Comparison of ENCODE assay signal across 10 cellular contexts in genomic region chr2:98560256-98560771, GRCh38. TPM values are rescaled to one million over a fixed set of nuclear protein-coding genes. Genes with fewer than 3 reads are reported as not detected.
A peak's percentile ranks its signal among the peaks of the same experiment; 100 is the strongest.
DNase-seq lines count a peak whose midpoint lies in the region; ATAC-seq, FAIRE-seq and TF ChIP-seq lines count a peak whose summit lies in the region.
"Had no signal": no experiment of that assay in that cellular context is flagged by ENCODE, and none has a peak within 500 bp of the region (broad histone marks: within the 10 kb centered on the region; RNA-seq: fewer than 3 reads in every experiment).

No MANE protein-coding gene starts in this region.

- H3K79me2 ChIP-seq in K562 (ENCODE audit: control insufficient read depth, insufficient read depth, low read length), result no peaks in the 10 kb centered on the region

- peak; percentile 63 for TF ChIP-seq POLR2A in K562 (conservative IDR thresholded peaks at IDR 0.05)

- in situ Hi-C loops in K562 (cut with MboI), result no loop called here

- peaks cover 15 to 24% of the 10 kb centered on the region in 2 experiments for H3K4me1 ChIP-seq in K562 (replicated peaks in 1 of 2; ENCODE audit: control insufficient read depth in 2 of 2, insufficient read depth in 2 of 2, low read length in 2 of 2)

- H3K9me1 ChIP-seq in K562 (ENCODE audit: control insufficient read depth, insufficient read depth, low read length), result no peaks in the 10 kb centered on the region

- TF ChIP-seq CTCF in AG04449 (IDR thresholded peaks at IDR 0.05; ENCODE audit: insufficient read depth, low read length, missing control alignments) (no peak), K562 (IDR thresholded peaks at IDR 0.05 in 2 of 3, conservative IDR thresholded peaks at IDR 0.05 in 1 of 3; ENCODE audit: insufficient read depth in 2 of 3, low read depth in 1 of 3, low read length in 3 of 3) (no peak)

- DNase-seq in AG04449 (ENCODE audit: low read depth, low spot score) (peak; percentile 83), HK-2 (ENCODE audit: unreplicated experiment) (peak; percentile 48), K562 (ENCODE audit: extremely low read depth in 1 of 4, low spot score in 3 of 4) (peak; percentile 91 to 94 (median 94)), iris pigment epithelial cell (ENCODE audit: low read depth) (peak; percentile 97), Ammon's horn (ENCODE audit: low spot score) (no peak), activated gamma-delta T cell treated with Interleukin-2 at 50 U/mL for 16 hours (no peak)
- no peak for DNase-seq in stimulated activated CD4-positive, alpha-beta T cell treated with anti-CD3 and anti-CD28 coated beads, Interleukin-4, amount 100 ng/mL, for 24 hours

- POLR2A ChIA-PET in AG04449 (lab: Yijun Ruan, JAX) (interaction anchor here (0.9 kb wide), 1 partner anchor 49 kb away, joined by 3 read pairs; no protein-coding TSS in a partner anchor), K562 (lab: Yijun Ruan, JAX) (interaction anchor here (0.6 to 2.0 kb wide), 9 partner anchors 9 to 168 kb away, joined by 3 to 11 read pairs (median 5); no protein-coding TSS in a partner anchor)

- intact Hi-C loops in K562 (cut with micrococcal nuclease), result no loop called here

- no peaks in the 10 kb centered on the region for H3K9me3 ChIP-seq in K562 (replicated peaks; ENCODE audit: control insufficient read depth, insufficient read depth, low read depth, low read length)

- no TSS peak for BruUV-seq in K562 (replicated peaks; lab: Mats Ljungman, UMichigan)

- no peaks in the 10 kb centered on the region for H3K27me3 ChIP-seq in K562 (ENCODE audit: control insufficient read depth in 2 of 2, insufficient read depth in 2 of 2, low read length in 2 of 2)

- no peak overlapping the region for H3K4me3 ChIP-seq in AG04449 (ENCODE audit: low read depth, low read length)
- peak overlapping the region; percentile 5; the same call in 1 of the 2 replicates for H3K4me3 ChIP-seq in K562

- H2AFZ ChIP-seq in K562 (ENCODE audit: low read depth, low read length), result peak overlapping the region; percentile 86

- FAIRE-seq in K562 (lab: Jason Lieb, UNC), result peak; percentile 99
- FAIRE-seq: G401.6, keratinocyte had no signal

- no peak for TF ChIP-seq RAD21 in K562 (CRISPR knock-in tag; conservative IDR thresholded peaks at IDR 0.05 in 1 of 2, IDR thresholded peaks at IDR 0.05 in 1 of 2)

- peak overlapping the region; percentile 66 to 70 for H3K9ac ChIP-seq in K562 (ENCODE audit: insufficient read depth in 1 of 2, low read depth in 2 of 2, low read length in 2 of 2)

- 16% methylated on average over 9 of the region's 9 CpGs for WGBS in K562 (ENCODE audit: insufficient coverage, low coverage, missing lambda C conversion rate)

- peak overlapping the region; percentile 79 for H3K4me2 ChIP-seq in K562 (ENCODE audit: insufficient read depth, low read length)

- CTCF ChIA-PET in AG04449 (lab: Yijun Ruan, JAX) (interaction anchor here (0.6 to 1.9 kb wide), 7 partner anchors 8 to 72 kb away, joined by 3 to 6 read pairs (median 4); no protein-coding TSS in a partner anchor), K562 (lab: Yijun Ruan, JAX; ENCODE audit: low intra/inter-chr PET ratio) (no interaction called here)

- ATAC-seq in K562, result peak; percentile 99
- no peak for ATAC-seq in GM18870 (IDR thresholded peaks at IDR 0.05; ENCODE audit: unreplicated experiment)

- peaks cover 28% of the 10 kb centered on the region for H3K36me3 ChIP-seq in K562 (ENCODE audit: control insufficient read depth, insufficient read depth, low read length)

- H3K27ac ChIP-seq in K562 (ENCODE audit: extremely low read depth, low read depth, low read length), result peak overlapping the region; percentile 84

- peak; percentile 48; the same call in 1 of the 2 replicates for TF ChIP-seq EP300 in K562 (IDR thresholded peaks at IDR 0.05; ENCODE audit: low read length)

- H4K20me1 ChIP-seq in K562 (replicated peaks; ENCODE audit: control insufficient read depth, insufficient read depth, low read length), result no peaks in the 10 kb centered on the region

TF ChIP-seq in K562, 482 proteins besides CTCF, POLR2A, EP300 and RAD21 (continues in another document):
- TF ChIP-seq TRIM28 (IDR thresholded peaks at IDR 0.05) (peak; percentile 41; the same call in 1 of the 2 replicates), KAT8 (IDR thresholded peaks at IDR 0.05; ENCODE audit: low read depth) (no peak), SUPT5H (IDR thresholded peaks at IDR 0.05) (0 out of 2 replicates have a peak, but pooled peaks have one; percentile 33), DPF2 (IDR thresholded peaks at IDR 0.05) (peak; percentile 77), L3MBTL2 (IDR thresholded peaks at IDR 0.05) (peak; percentile 62; the same call in 1 of the 2 replicates)
- TF ChIP-seq, protein P1, sequence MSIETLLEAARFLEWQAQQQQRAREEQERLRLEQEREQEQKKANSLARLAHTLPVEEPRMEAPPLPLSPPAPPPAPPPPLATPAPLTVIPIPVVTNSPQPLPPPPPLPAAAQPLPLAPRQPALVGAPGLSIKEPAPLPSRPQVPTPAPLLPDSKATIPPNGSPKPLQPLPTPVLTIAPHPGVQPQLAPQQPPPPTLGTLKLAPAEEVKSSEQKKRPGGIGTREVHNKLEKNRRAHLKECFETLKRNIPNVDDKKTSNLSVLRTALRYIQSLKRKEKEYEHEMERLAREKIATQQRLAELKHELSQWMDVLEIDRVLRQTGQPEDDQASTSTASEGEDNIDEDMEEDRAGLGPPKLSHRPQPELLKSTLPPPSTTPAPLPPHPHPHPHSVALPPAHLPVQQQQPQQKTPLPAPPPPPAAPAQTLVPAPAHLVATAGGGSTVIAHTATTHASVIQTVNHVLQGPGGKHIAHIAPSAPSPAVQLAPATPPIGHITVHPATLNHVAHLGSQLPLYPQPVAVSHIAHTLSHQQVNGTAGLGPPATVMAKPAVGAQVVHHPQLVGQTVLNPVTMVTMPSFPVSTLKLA (conservative IDR thresholded peaks at IDR 0.05), result 0 out of 4 replicates have a peak, but pooled peaks of 1 of the 2 experiments have one; percentile 30
- TF ChIP-seq, protein P2, sequence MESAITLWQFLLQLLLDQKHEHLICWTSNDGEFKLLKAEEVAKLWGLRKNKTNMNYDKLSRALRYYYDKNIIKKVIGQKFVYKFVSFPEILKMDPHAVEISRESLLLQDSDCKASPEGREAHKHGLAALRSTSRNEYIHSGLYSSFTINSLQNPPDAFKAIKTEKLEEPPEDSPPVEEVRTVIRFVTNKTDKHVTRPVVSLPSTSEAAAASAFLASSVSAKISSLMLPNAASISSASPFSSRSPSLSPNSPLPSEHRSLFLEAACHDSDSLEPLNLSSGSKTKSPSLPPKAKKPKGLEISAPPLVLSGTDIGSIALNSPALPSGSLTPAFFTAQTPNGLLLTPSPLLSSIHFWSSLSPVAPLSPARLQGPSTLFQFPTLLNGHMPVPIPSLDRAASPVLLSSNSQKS (CRISPR knock-in tag; IDR thresholded peaks at IDR 0.05), result no peak
- TF ChIP-seq, protein P3, sequence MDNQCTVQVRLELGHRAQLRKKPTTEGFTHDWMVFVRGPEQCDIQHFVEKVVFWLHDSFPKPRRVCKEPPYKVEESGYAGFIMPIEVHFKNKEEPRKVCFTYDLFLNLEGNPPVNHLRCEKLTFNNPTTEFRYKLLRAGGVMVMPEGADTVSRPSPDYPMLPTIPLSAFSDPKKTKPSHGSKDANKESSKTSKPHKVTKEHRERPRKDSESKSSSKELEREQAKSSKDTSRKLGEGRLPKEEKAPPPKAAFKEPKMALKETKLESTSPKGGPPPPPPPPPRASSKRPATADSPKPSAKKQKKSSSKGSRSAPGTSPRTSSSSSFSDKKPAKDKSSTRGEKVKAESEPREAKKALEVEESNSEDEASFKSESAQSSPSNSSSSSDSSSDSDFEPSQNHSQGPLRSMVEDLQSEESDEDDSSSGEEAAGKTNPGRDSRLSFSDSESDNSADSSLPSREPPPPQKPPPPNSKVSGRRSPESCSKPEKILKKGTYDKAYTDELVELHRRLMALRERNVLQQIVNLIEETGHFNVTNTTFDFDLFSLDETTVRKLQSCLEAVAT (IDR thresholded peaks at IDR 0.05), result no peak

RNA-seq across cellular contexts. Expression of gene COA5, which starts 48.0 kb away (rescaled TPM):
- total RNA-seq in K562 (2011; cell fraction: chromatin; rRNA removed; ENCODE audit: low replicate concordance), result 15.0 and 30.4 TPM in 2 replicates
- 18.6 and 22.3 TPM in 2 replicates for total RNA-seq in K562 (2011; cell fraction: nucleolus; rRNA removed)
- 30.0 and 40.5 TPM in 2 replicates for total RNA-seq in K562 (2011; cell fraction: nucleoplasm; rRNA removed)
- total RNA-seq in K562 (2014; rRNA removed) (41.6 and 43.3 TPM in 2 replicates), K562 (2014; rRNA removed; fragmentation: Illumina TruSeq; extraction: Trizol) (41.7 and 43.4 TPM in 2 replicates), K562 (2015; rRNA removed; fragmentation: Illumina TruSeq; extraction: Trizol) (27.6 and 30.2 TPM in 2 replicates), K562 (2021) (33.4 and 33.9 TPM in 2 replicates)
- polyA plus RNA-seq in K562 (2011; rRNA removed) (50.7 and 54.7 TPM in 2 replicates), K562 (2014; fragmentation: Illumina TruSeq; extraction: Trizol) (27.2 and 27.6 TPM in 2 replicates), K562 (2014; fragmentation: Nextera tagmentation; extraction: Ambion mirVana) (10 to 100 TPM; 17.9 to 23.6 TPM), K562 (2014; rRNA removed) (60.4 and 77.6 TPM in 2 replicates)
- 13.8 and 32.7 TPM in 2 replicates for polyA plus RNA-seq in K562 (2011; cell fraction: cytosol; rRNA removed)
- 46.8 and 52.2 TPM in 2 replicates for polyA plus RNA-seq in K562 (2011; cell fraction: nucleus; rRNA removed)
- 41.7 and 56.9 TPM in 2 replicates for polyA plus RNA-seq in K562 (2012)
- 12.0 and 12.4 TPM in 2 replicates for polyA minus RNA-seq in K562 (2011; rRNA and poly(A)+ RNA removed)
- polyA minus RNA-seq in K562 (2011; cell fraction: cytosol; rRNA and poly(A)+ RNA removed), result 9.8 and 11.1 TPM in 2 replicates
- 25.6 and 30.7 TPM in 2 replicates for polyA minus RNA-seq in K562 (2011; cell fraction: nucleus; rRNA and poly(A)+ RNA removed)

RNA-seq across cellular contexts. Expression of gene UNC50, which starts 48.1 kb away (rescaled TPM):
- 38.4 and 53.5 TPM in 2 replicates for total RNA-seq in K562 (2011; cell fraction: chromatin; rRNA removed; ENCODE audit: low replicate concordance)
- total RNA-seq in K562 (2011; cell fraction: nucleolus; rRNA removed), result 35.9 and 36.9 TPM in 2 replicates
- 55.4 and 57.3 TPM in 2 replicates for total RNA-seq in K562 (2011; cell fraction: nucleoplasm; rRNA removed)
- 30.0 and 30.4 TPM in 2 replicates for total RNA-seq in K562 (2014; rRNA removed)
- total RNA-seq in K562 (2014; rRNA removed; fragmentation: Illumina TruSeq; extraction: Trizol), result 32.5 and 37.9 TPM in 2 replicates
- total RNA-seq in K562 (2015; rRNA removed; fragmentation: Illumina TruSeq; extraction: Trizol), result 37.6 and 38.2 TPM in 2 replicates
- total RNA-seq in K562 (2021), result 31.2 and 31.9 TPM in 2 replicates
- 39.2 and 52.9 TPM in 2 replicates for polyA plus RNA-seq in K562 (2011; rRNA removed)
- 21.7 and 46.9 TPM in 2 replicates for polyA plus RNA-seq in K562 (2011; cell fraction: cytosol; rRNA removed)
- 30.0 and 45.2 TPM in 2 replicates for polyA plus RNA-seq in K562 (2011; cell fraction: nucleus; rRNA removed)
- polyA plus RNA-seq in K562 (2012), result 30.5 and 41.6 TPM in 2 replicates
- polyA plus RNA-seq in K562 (2014; fragmentation: Illumina TruSeq; extraction: Trizol), result 35.9 and 37.9 TPM in 2 replicates
- polyA plus RNA-seq in K562 (2014; fragmentation: Nextera tagmentation; extraction: Ambion mirVana), result 10 to 100 TPM; 36.6 to 37.9 TPM
- 35.3 and 43.4 TPM in 2 replicates for polyA plus RNA-seq in K562 (2014; rRNA removed)
- 19.8 and 20.4 TPM in 2 replicates for polyA minus RNA-seq in K562 (2011; rRNA and poly(A)+ RNA removed)
- polyA minus RNA-seq in K562 (2011; cell fraction: cytosol; rRNA and poly(A)+ RNA removed), result 7.1 and 9.1 TPM in 2 replicates
- 14.7 and 25.9 TPM in 2 replicates for polyA minus RNA-seq in K562 (2011; cell fraction: nucleus; rRNA and poly(A)+ RNA removed)

Comparison
In these comparisons a context has a peak if more than half of its experiments do, and no peak if none do; other contexts are left out.
1. DNase-seq: peak in AG04449 (single experiment), HK-2 (single experiment), K562 (4 of 4) and iris pigment epithelial cell (single experiment); none in stimulated activated CD4-positive, alpha-beta T cell treated with anti-CD3 and anti-CD28 coated beads, Interleukin-4, amount 100 ng/mL, for 24 hours (single experiment), Ammon's horn (single experiment) and activated gamma-delta T cell treated with Interleukin-2 at 50 U/mL for 16 hours (single experiment).